ENCODE assay signal across 8 cellular contexts in the genomic region with DNA sequence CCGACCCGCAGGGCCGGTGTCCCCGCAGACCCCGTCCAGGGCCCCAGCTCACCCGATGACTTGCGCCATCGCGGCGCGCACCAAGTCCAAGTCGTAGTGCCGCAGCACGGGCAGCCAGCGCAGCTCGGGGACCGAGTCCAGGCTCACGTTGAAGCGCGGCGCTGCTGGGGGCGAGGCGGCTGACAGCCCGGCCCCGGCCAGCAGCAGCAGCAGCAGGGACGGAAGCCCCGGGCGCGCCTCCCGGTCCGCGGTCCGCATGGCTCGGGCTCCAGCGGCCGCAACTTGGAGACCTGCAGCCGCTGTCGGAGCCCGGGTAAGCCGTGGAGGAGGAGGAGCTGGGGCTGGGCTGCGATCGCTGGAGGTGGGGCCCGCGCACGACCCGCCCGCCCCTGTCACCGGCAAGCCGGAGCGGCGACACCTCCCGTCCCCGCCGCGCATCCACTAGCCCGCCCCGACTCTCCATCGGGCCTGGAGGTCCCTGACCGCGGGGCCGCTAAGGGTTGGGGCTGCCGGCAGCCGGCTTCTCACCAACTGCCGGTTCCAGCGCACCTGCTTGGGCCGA. TPM values are rescaled to one million over a fixed set of nuclear protein-coding genes. Genes with fewer than 3 reads are reported as not detected.
DNase-seq lines count a peak whose midpoint lies in the region; ATAC-seq and TF ChIP-seq lines count a peak whose summit lies in the region.

Gene NAAA (minus strand): TSS at position 322 of the 562 bp plus-strand sequence. CDS start 64 bp downstream, at position 258.

- ATAC-seq in GM19455 (IDR thresholded peaks at IDR 0.05; ENCODE audit: unreplicated experiment) (peak; percentile 75), RWPE2 (ENCODE audit: low read depth) (peak; percentile 85)

- H3K4me1 ChIP-seq in RWPE2 (ENCODE audit: insufficient read depth, poor library complexity, severe bottlenecking) (peaks cover 3% of the 10 kb centered on the region), neuronal stem cell (ENCODE audit: control insufficient read depth in 2 of 2, insufficient read depth in 1 of 2, low read depth in 1 of 2, low read length in 2 of 2) (no peaks in the 10 kb centered on the region)

- H2BK5ac ChIP-seq in neuronal stem cell (ENCODE audit: low read length): peak within 1 kb of the TSS; percentile 66

- no peak within 1 kb of the TSS for H2BK120ac ChIP-seq in neuronal stem cell (ENCODE audit: low read depth, low read length)

- peak within 1 kb of the TSS; percentile 92 for H3K18ac ChIP-seq in neuronal stem cell (ENCODE audit: low read length)

- peak within 1 kb of the TSS; percentile 98 for H2AFZ ChIP-seq in neuronal stem cell (ENCODE audit: low read length)

- H3K27me3 ChIP-seq in HL-60 (ENCODE audit: insufficient read depth, poor library complexity, severe bottlenecking) (no peaks in the 10 kb centered on the region), RWPE2 (ENCODE audit: insufficient read depth, poor library complexity, severe bottlenecking) (no peaks in the 10 kb centered on the region), neuronal stem cell (ENCODE audit: control insufficient read depth in 3 of 3, insufficient read depth in 3 of 3, low read depth in 1 of 3, low read length in 3 of 3) (peaks cover 0 to 3% (median 0%) of the 10 kb centered on the region in 3 experiments)

- H3K4me3 ChIP-seq in HL-60 (replicated peaks; ENCODE audit: insufficient read depth, low read length) (peak within 1 kb of the TSS; percentile 91), RWPE2 (ENCODE audit: severe bottlenecking) (peak within 1 kb of the TSS; percentile 58), foreskin fibroblast (ENCODE audit: low read depth in 1 of 2, low read length in 2 of 2) (peak within 1 kb of the TSS; percentile 82 to 88), neuronal stem cell (ENCODE audit: low read length in 2 of 2) (peak within 1 kb of the TSS; percentile 64 to 88)

- H3K4ac ChIP-seq in neuronal stem cell (ENCODE audit: low read length): no peak within 1 kb of the TSS

- H3K79me1 ChIP-seq in neuronal stem cell (ENCODE audit: low read depth, low read length): no peaks in the 10 kb centered on the region

- in situ Hi-C loops in Caki2 (cut with HindIII; ENCODE audit: low pct_unique_long_range_greater_than_20kb, low sequenced_read_pairs): no loop called here

- peak within 1 kb of the TSS; percentile 23 for H4K8ac ChIP-seq in neuronal stem cell (ENCODE audit: low read depth, low read length)

- peak within 1 kb of the TSS; percentile 67 for H3K14ac ChIP-seq in neuronal stem cell (ENCODE audit: low read length)

- H4K91ac ChIP-seq in neuronal stem cell (ENCODE audit: low read depth, low read length, poor library complexity): no peak within 1 kb of the TSS

- H3K9me3 ChIP-seq in RWPE2 (ENCODE audit: severe bottlenecking): no peaks in the 10 kb centered on the region
- H3K9me3 ChIP-seq in neuronal stem cell (replicated peaks in 1 of 2; ENCODE audit: control insufficient read depth in 2 of 2, insufficient read depth in 1 of 2, low read depth in 1 of 2, low read length in 2 of 2): peaks cover 0 to 4% of the 10 kb centered on the region in 2 donors

- H3K4me2 ChIP-seq in neuronal stem cell (ENCODE audit: insufficient read depth, low read length, poor library complexity, severe bottlenecking): peak within 1 kb of the TSS; percentile 100

- H3K36me3 ChIP-seq in RWPE2 (ENCODE audit: low read depth) (peaks cover 5% of the 10 kb centered on the region), neuronal stem cell (replicated peaks in 1 of 2; ENCODE audit: control insufficient read depth in 2 of 2, insufficient read depth in 2 of 2, low read length in 2 of 2) (peaks cover 1 to 15% of the 10 kb centered on the region in 2 donors)

- H2BK12ac ChIP-seq in neuronal stem cell (ENCODE audit: low read length): peak within 1 kb of the TSS; percentile 75

- H2BK15ac ChIP-seq in neuronal stem cell (ENCODE audit: low read length): no peak within 1 kb of the TSS

- DNase-seq in Caki2 (ENCODE audit: low read depth) (peak; percentile 79), HL-60 (ENCODE audit: low read depth in 1 of 2, low spot score in 1 of 2) (peak; percentile 21 to 85), RWPE2 (ENCODE audit: low spot score) (peak; percentile 73), activated gamma-delta T cell (lab: John Stamatoyannopoulos, UW) (peak; percentile 70), foreskin fibroblast (peak; percentile 72 to 79), neuronal stem cell (ENCODE audit: low spot score) (peak; percentile 77)

- peak within 1 kb of the TSS; percentile 65 for H3K27ac ChIP-seq in HL-60 (replicated peaks)
- H3K27ac ChIP-seq in RWPE2 (ENCODE audit: poor library complexity, severe bottlenecking): no peak within 1 kb of the TSS
- no peak within 1 kb of the TSS for H3K27ac ChIP-seq in neuronal stem cell (replicated peaks; ENCODE audit: low read length)

- WGBS in neuronal stem cell (ENCODE audit: extremely low coverage in 2 of 2, insufficient read length in 2 of 2, insufficient replicate concordance in 1 of 2), 2 donors: no CpG with 5 or more reads among the region's 66 CpGs

- peak within 1 kb of the TSS; percentile 93 for H3K23ac ChIP-seq in neuronal stem cell (ENCODE audit: low read depth, low read length, poor library complexity)

- no peak for TF ChIP-seq CTCF in HL-60 (IDR thresholded peaks at IDR 0.05; ENCODE audit: insufficient read depth, low read length)
- peak; percentile 39 for TF ChIP-seq CTCF in RWPE2 (IDR thresholded peaks at IDR 0.05; ENCODE audit: poor library complexity, severe bottlenecking)
- TF ChIP-seq CTCF in foreskin fibroblast (IDR thresholded peaks at IDR 0.05; ENCODE audit: low read depth, low read length): no peak
- no peak for TF ChIP-seq CTCF in subcutaneous adipose tissue (IDR thresholded peaks at IDR 0.05; ENCODE audit: low read depth)

- H2AK5ac ChIP-seq in neuronal stem cell (ENCODE audit: low read depth, low read length): peak within 1 kb of the TSS; percentile 62

- peak within 1 kb of the TSS; percentile 88 for H3K9ac ChIP-seq in neuronal stem cell (ENCODE audit: low read depth, low read length, poor library complexity)

RNA-seq across cellular contexts. Expression of gene NAAA, which starts in this region (rescaled TPM):
- 8.3 and 21.9 TPM in 2 replicates for total RNA-seq in Caki2 (2014; rRNA removed; shearing (Covaris generic); ENCODE audit: low replicate concordance)
- 1.7 TPM for polyA plus RNA-seq in neuronal stem cell (2013, experiment 1 of 2)
- 1.5 TPM for polyA plus RNA-seq in neuronal stem cell (2013, experiment 2 of 2)
- 100 to 1,000 TPM in 1 of 4 donors, 10 to 100 TPM in 3; 61.7 to 148 (median 80.4) TPM for total RNA-seq in subcutaneous adipose tissue
